10 cellular contexts compared by ENCODE assay signal in genomic region chr5:150021491-150022162, GRCh38. TPM values are rescaled to one million over a fixed set of nuclear protein-coding genes. Genes with fewer than 3 reads are reported as not detected.
DNase-seq lines count a peak whose midpoint lies in the region; ATAC-seq and TF ChIP-seq lines count a peak whose summit lies in the region.
"Had no signal": no experiment of that assay in that cellular context is flagged by ENCODE, and none has a peak within 500 bp of the region (broad histone marks: within the 10 kb centered on the region; RNA-seq: fewer than 3 reads in every experiment).

No MANE protein-coding gene starts in this region.

- no peak overlapping the region for H2AFZ ChIP-seq in IMR-90 (replicated peaks; ENCODE audit: low read length, poor library complexity)

- peak overlapping the region; percentile 52 for H3K27ac Mint-ChIP-seq in activated naive CD8-positive, alpha-beta T cell treated with anti-CD3 and anti-CD28 coated beads, Interleukin-2, amount 50 U/mL, for 24 hours

- H2BK120ac ChIP-seq in IMR-90 (ENCODE audit: low read depth, low read length), result peak overlapping the region; percentile 35

- H3K27me3 ChIP-seq in IMR-90 (ENCODE audit: control insufficient read depth, insufficient read depth, low read length) (no peaks in the 10 kb centered on the region), right cardiac atrium (ENCODE audit: control insufficient read depth, insufficient read depth) (no peaks in the 10 kb centered on the region)

- peaks cover 3% of the 10 kb centered on the region; the same call in 1 of the 2 replicates for H4K20me1 ChIP-seq in IMR-90 (ENCODE audit: insufficient read depth, low read length)

- ATAC-seq in IMR-90 (ENCODE audit: low read depth), result no peak
- ATAC-seq in activated naive CD8-positive, alpha-beta T cell treated with anti-CD3 and anti-CD28 coated beads, Interleukin-2, amount 50 U/mL, for 24 hours, result no peak
- peak; percentile 61 to 84 for ATAC-seq in right cardiac atrium
- no peak for ATAC-seq in GM18873 (IDR thresholded peaks at IDR 0.05; ENCODE audit: low FRiP score, unreplicated experiment)
- ATAC-seq in HG03432 (IDR thresholded peaks at IDR 0.05; ENCODE audit: unreplicated experiment), result no peak
- ATAC-seq: naive thymus-derived CD8-positive, alpha-beta T cell had no signal

- H2BK5ac ChIP-seq in IMR-90 (ENCODE audit: low read depth, low read length, poor library complexity, severe bottlenecking), result peak overlapping the region; percentile 80

- TF ChIP-seq CTCF in IMR-90 (conservative IDR thresholded peaks at IDR 0.05; ENCODE audit: low read depth, low read length), result no peak

- H3K4me3 ChIP-seq in IMR-90 (ENCODE audit: insufficient read depth, low read depth, low read length), result no peak overlapping the region
- no peak overlapping the region for H3K4me3 ChIP-seq in right cardiac atrium (ENCODE audit: low read length)
- H3K4me3 ChIP-seq in skin epidermis, result no peak overlapping the region

- H3K9me3 ChIP-seq in IMR-90 (ENCODE audit: control insufficient read depth, insufficient read depth, low read length) (no peaks in the 10 kb centered on the region), right cardiac atrium (ENCODE audit: control insufficient read depth, low read length) (no peaks in the 10 kb centered on the region)

- no peak overlapping the region for H2BK15ac ChIP-seq in IMR-90 (ENCODE audit: low read depth, low read length)

- H3K36me3 Mint-ChIP-seq in activated naive CD8-positive, alpha-beta T cell treated with anti-CD3 and anti-CD28 coated beads, Interleukin-2, amount 50 U/mL, for 24 hours (ENCODE audit: low read depth), result peaks cover 69% of the 10 kb centered on the region

- no peak overlapping the region for H4K5ac ChIP-seq in IMR-90 (ENCODE audit: low read depth, low read length)

- peak overlapping the region; percentile 46; the same call in 1 of the 2 replicates for H3K4ac ChIP-seq in IMR-90 (ENCODE audit: low read depth, low read length)

- H3K9ac ChIP-seq in IMR-90 (ENCODE audit: low read depth, low read length), result no peak overlapping the region

- H2AK9ac ChIP-seq in IMR-90 (replicated peaks; ENCODE audit: low read depth, low read length, poor library complexity), result peak overlapping the region; percentile 1

- no peak overlapping the region for H3K4me2 ChIP-seq in IMR-90 (ENCODE audit: low read depth, low read length)

- dilution Hi-C loops in IMR-90 (cut with HindIII; ENCODE audit: low sequenced_read_pairs, unreplicated experiment), result no loop called here

- H3K23ac ChIP-seq in IMR-90 (ENCODE audit: low read depth, low read length), result peak overlapping the region; percentile 22; the same call in 1 of the 2 replicates

- H4K8ac ChIP-seq in IMR-90 (ENCODE audit: low read depth in 2 of 2, low read length in 2 of 2), result no peak overlapping the region

- in situ Hi-C loops in IMR-90 (cut with MboI; ENCODE audit: low sequenced_read_pairs), result no loop called here

- intact Hi-C loops in IMR-90 (cut with micrococcal nuclease), result no loop called here
- intact Hi-C loops in right cardiac atrium (cut with DNase I), result no loop called here

- no peak overlapping the region; the same call in 1 of the 2 replicates for H4K91ac ChIP-seq in IMR-90 (ENCODE audit: insufficient read depth, low read depth, low read length)

- no TSS peak for BruUV-seq in IMR-90 (replicated peaks; lab: Mats Ljungman, UMichigan)

- TF ChIP-seq POLR2A in IMR-90 (IDR thresholded peaks at IDR 0.05; ENCODE audit: low read depth, low read length), result no peak

- no peak for TF ChIP-seq RAD21 in IMR-90 (IDR thresholded peaks at IDR 0.05; ENCODE audit: low read length)

- CTCF ChIA-PET in IMR-90 (lab: Yijun Ruan, JAX), result interaction anchor here (0.6 to 1.7 kb wide), 3 partner anchors 8 to 192 kb away, joined by 3 to 9 read pairs (median 3); no protein-coding TSS in a partner anchor

- H3K9me1 ChIP-seq in IMR-90 (ENCODE audit: insufficient read depth, low read length), result peaks cover 10% of the 10 kb centered on the region

- H3K9me3 Mint-ChIP-seq in activated naive CD8-positive, alpha-beta T cell treated with anti-CD3 and anti-CD28 coated beads, Interleukin-2, amount 50 U/mL, for 24 hours, result no peaks in the 10 kb centered on the region

- H3K18ac ChIP-seq in IMR-90 (ENCODE audit: low read depth, low read length), result peak overlapping the region; percentile 37; the same call in 1 of the 2 replicates

- H3K36me3 ChIP-seq in IMR-90 (ENCODE audit: control insufficient read depth, insufficient read depth, low read length), result peaks cover 30% of the 10 kb centered on the region

- POLR2A ChIA-PET in IMR-90 (lab: Charles Lee; ENCODE audit: unreplicated experiment), result interaction anchor here (0.7 kb wide), 1 partner anchor 429 kb away, joined by 3 read pairs; no protein-coding TSS in a partner anchor

- H2BK20ac ChIP-seq in IMR-90 (ENCODE audit: low read depth, low read length), result peak overlapping the region; percentile 15; the same call in 1 of the 2 replicates

- 90% methylated on average over 2 of the region's 13 CpGs; no CpG with 5 or more reads in 1 of the 2 experiments for WGBS in IMR-90 (ENCODE audit: extremely low coverage in 2 of 2, insufficient read length in 1 of 2), 2 experiments
- 75% methylated on average over 13 of the region's 13 CpGs for WGBS in right cardiac atrium

- DNase-seq in IMR-90 (peak; percentile 19), right cardiac atrium (peak in 1 of 3 donors; percentile 51), T1000 (lab: John Stamatoyannopoulos, UW) (no peak)
- DNase-seq in activated naive CD8-positive, alpha-beta T cell treated with anti-CD3 and anti-CD28 coated beads, Interleukin-2, amount 50 U/mL, for 24 hours, result no peak
- no peak for DNase-seq in activated CD4-positive, alpha-beta T cell treated with anti-CD3 and anti-CD28 coated beads for 4 hours
- DNase-seq: naive thymus-derived CD8-positive, alpha-beta T cell; NCI-H2081 had no signal

- no peak overlapping the region for H2AK5ac ChIP-seq in IMR-90 (ENCODE audit: low read depth, low read length)

- peak overlapping the region; percentile 5; the same call in 1 of the 2 replicates for H3K14ac ChIP-seq in IMR-90 (replicated peaks; ENCODE audit: low read depth, low read length)

- peaks cover 12% of the 10 kb centered on the region for H3K4me1 ChIP-seq in IMR-90 (ENCODE audit: control insufficient read depth, insufficient read depth, low read length)
- no peaks in the 10 kb centered on the region for H3K4me1 ChIP-seq in right cardiac atrium (ENCODE audit: control insufficient read depth, insufficient read depth, low read length)

- H3K79me1 ChIP-seq in IMR-90 (ENCODE audit: low read depth in 1 of 2, low read length in 2 of 2), result peaks cover 31 to 55% of the 10 kb centered on the region in 2 experiments

- no peak overlapping the region for H3K4me3 Mint-ChIP-seq in activated naive CD8-positive, alpha-beta T cell treated with anti-CD3 and anti-CD28 coated beads, Interleukin-2, amount 50 U/mL, for 24 hours
- H3K4me3 Mint-ChIP-seq: naive thymus-derived CD8-positive, alpha-beta T cell had no signal

- H3K27me3 Mint-ChIP-seq in activated naive CD8-positive, alpha-beta T cell treated with anti-CD3 and anti-CD28 coated beads, Interleukin-2, amount 50 U/mL, for 24 hours, result no peaks in the 10 kb centered on the region
- H3K27me3 Mint-ChIP-seq: naive thymus-derived CD8-positive, alpha-beta T cell had no signal

- H3K4me1 Mint-ChIP-seq in activated naive CD8-positive, alpha-beta T cell treated with anti-CD3 and anti-CD28 coated beads, Interleukin-2, amount 50 U/mL, for 24 hours, result peaks cover 15% of the 10 kb centered on the region

- H3K56ac ChIP-seq in IMR-90 (ENCODE audit: extremely low read depth, insufficient read depth, low read length), result no peak overlapping the region

- H3K27ac ChIP-seq in IMR-90 (ENCODE audit: insufficient read depth, low read length), result peak overlapping the region; percentile 10
- H3K27ac ChIP-seq in right cardiac atrium (ENCODE audit: low read length), result peak overlapping the region; percentile 41
- peak overlapping the region in 15 of 21 experiments; percentile 3 to 69 (median 49) for H3K27ac ChIP-seq in skin epidermis

TF ChIP-seq in IMR-90, 13 proteins besides CTCF, POLR2A, EP300 and RAD21 (continues in another document):
- no peak for TF ChIP-seq SMC3 (IDR thresholded peaks at IDR 0.05; ENCODE audit: low read depth, low read length)
- TF ChIP-seq CHD1 (IDR thresholded peaks at IDR 0.05; ENCODE audit: low read depth, low read length), result no peak
- no peak for TF ChIP-seq BHLHE40 (IDR thresholded peaks at IDR 0.05; ENCODE audit: low read depth, low read length)
- no peak for TF ChIP-seq MXI1 (IDR thresholded peaks at IDR 0.05; ENCODE audit: borderline replicate concordance, low read depth, low read length)
- TF ChIP-seq FOS (IDR thresholded peaks at IDR 0.05; ENCODE audit: low read depth, low read length), result no peak
- TF ChIP-seq USF2 (IDR thresholded peaks at IDR 0.05; ENCODE audit: low read depth, low read length), result no peak
- no peak for TF ChIP-seq MAFK (IDR thresholded peaks at IDR 0.05; ENCODE audit: low read depth, low read length)
- TF ChIP-seq RFX5 (IDR thresholded peaks at IDR 0.05; ENCODE audit: low read depth, low read length), result no peak
- no peak for TF ChIP-seq CEBPB (IDR thresholded peaks at IDR 0.05; ENCODE audit: low read depth, low read length)

RNA-seq across cellular contexts. Expression of gene HMGXB3, which starts 21.1 kb away (rescaled TPM):
- 27.6 and 29.2 TPM in 2 replicates for total RNA-seq in IMR-90 (2012; rRNA removed)
- 27.6 and 30.6 TPM in 2 replicates for polyA plus RNA-seq in IMR-90 (2012; rRNA removed)
- polyA plus RNA-seq in IMR-90 (2012; cell fraction: cytosol; rRNA removed), result 15.9 and 22.3 TPM in 2 replicates
- 89.7 and 113 TPM in 2 replicates for polyA plus RNA-seq in IMR-90 (2012; cell fraction: nucleus; rRNA removed; ENCODE audit: low replicate concordance)
- 10 to 100 TPM; 14.2 to 19.6 (median 14.9) TPM for total RNA-seq in right cardiac atrium
- 9.3 TPM for polyA plus RNA-seq in right cardiac atrium

RNA-seq across cellular contexts. Expression of gene TIGD6, which starts 21.2 kb away (rescaled TPM):
- total RNA-seq in IMR-90 (2012; rRNA removed), result 6.1 and 6.6 TPM in 2 replicates
- polyA plus RNA-seq in IMR-90 (2012; rRNA removed), result 4.4 and 5.8 TPM in 2 replicates
- polyA plus RNA-seq in IMR-90 (2012; cell fraction: cytosol; rRNA removed), result 3.8 and 4.4 TPM in 2 replicates
- 1.9 and 4.0 TPM in 2 replicates for polyA plus RNA-seq in IMR-90 (2012; cell fraction: nucleus; rRNA removed; ENCODE audit: low replicate concordance)
- 1 to 10 TPM; 2.9 to 3.2 (median 3.2) TPM for total RNA-seq in right cardiac atrium
- polyA plus RNA-seq in right cardiac atrium, result 3.2 TPM

Comparison
In these comparisons a context has a peak if more than half of its experiments do, and no peak if none do; other contexts are left out.
1. ATAC-seq: peak in right cardiac atrium (2 of 2); none in IMR-90 (single experiment), activated naive CD8-positive, alpha-beta T cell treated with anti-CD3 and anti-CD28 coated beads, Interleukin-2, amount 50 U/mL, for 24 hours (single experiment), GM18873 (single experiment) and HG03432 (single experiment).
2. Peak in every context shown above with its lines, with median percentiles within 50 percentile points of each other: H3K27ac ChIP-seq.